ENCODE assay signal across 8 cellular contexts in the genomic region with DNA sequence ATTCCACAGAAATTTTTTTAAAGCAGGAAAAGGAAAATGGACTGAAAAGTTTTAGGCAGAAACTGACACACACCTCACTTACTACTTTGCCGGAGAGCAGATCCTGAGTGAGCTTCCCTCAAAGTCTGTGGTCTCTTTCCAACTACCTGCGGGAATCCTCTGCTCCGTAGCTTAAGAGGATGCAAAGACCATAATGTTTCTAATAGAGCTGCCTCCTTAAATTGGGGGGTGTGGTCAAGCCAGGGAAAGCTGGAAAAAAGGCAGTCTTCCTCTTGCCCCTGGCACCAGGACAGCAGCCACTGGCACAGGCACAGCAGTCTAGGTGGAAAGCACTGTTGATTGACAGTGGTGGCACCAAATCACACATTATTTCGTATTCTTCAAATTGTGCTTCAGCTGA. TPM values are rescaled to one million over a fixed set of nuclear protein-coding genes. Genes with fewer than 3 reads are reported as not detected.
DNase-seq lines count a peak whose midpoint lies in the region; ATAC-seq and TF ChIP-seq lines count a peak whose summit lies in the region.

A gene with protein sequence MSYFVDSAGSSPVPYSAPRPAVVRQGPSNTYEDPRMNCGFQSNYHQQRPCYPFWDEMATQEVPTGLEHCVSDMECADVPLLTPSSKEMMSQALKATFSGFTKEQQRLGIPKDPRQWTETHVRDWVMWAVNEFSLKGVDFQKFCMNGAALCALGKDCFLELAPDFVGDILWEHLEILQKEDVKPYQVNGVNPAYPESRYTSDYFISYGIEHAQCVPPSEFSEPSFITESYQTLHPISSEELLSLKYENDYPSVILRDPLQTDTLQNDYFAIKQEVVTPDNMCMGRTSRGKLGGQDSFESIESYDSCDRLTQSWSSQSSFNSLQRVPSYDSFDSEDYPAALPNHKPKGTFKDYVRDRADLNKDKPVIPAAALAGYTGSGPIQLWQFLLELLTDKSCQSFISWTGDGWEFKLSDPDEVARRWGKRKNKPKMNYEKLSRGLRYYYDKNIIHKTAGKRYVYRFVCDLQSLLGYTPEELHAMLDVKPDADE (minus strand): TSS at position 144 of the 400 bp plus-strand sequence. CDS start 14,428 bp downstream, outside the sequence.

- DNase-seq in M059J (ENCODE audit: low read depth): peak; percentile 57
- no peak for DNase-seq in activated naive CD8-positive, alpha-beta T cell treated with anti-CD3 and anti-CD28 coated beads, Interleukin-2, amount 10 ng/mL, durations not matched to agents 7 days and 5 days
- no peak for DNase-seq in smooth muscle cell (lab: John Stamatoyannopoulos, UW; ENCODE audit: unreplicated experiment)
- no peak for DNase-seq in cortex of kidney (lab: John Stamatoyannopoulos, UW)
- DNase-seq in AG08396 (ENCODE audit: low spot score): no peak

- H3K4me3 ChIP-seq in iPS-18c (ENCODE audit: insufficient read depth, low read depth, low read length) (peak within 1 kb of the TSS; percentile 32), smooth muscle cell (peak within 1 kb of the TSS; percentile 44)

- peaks cover 3% of the 10 kb centered on the region for H3K9me3 Mint-ChIP-seq in activated naive CD8-positive, alpha-beta T cell treated with anti-CD3 and anti-CD28 coated beads, Interleukin-2, amount 10 ng/mL, durations not matched to agents 7 days and 5 days

- H3K9me3 ChIP-seq in iPS-18c (ENCODE audit: control insufficient read depth, insufficient read depth, low read length) (no peaks in the 10 kb centered on the region), smooth muscle cell (replicated peaks; ENCODE audit: low read depth) (no peaks in the 10 kb centered on the region)

- no peak within 1 kb of the TSS for H3K4me3 Mint-ChIP-seq in activated naive CD8-positive, alpha-beta T cell treated with anti-CD3 and anti-CD28 coated beads, Interleukin-2, amount 10 ng/mL, durations not matched to agents 7 days and 5 days

- peaks cover 3% of the 10 kb centered on the region for H3F3A ChIP-seq in smooth muscle cell (ENCODE audit: low read depth)

- no peak for TF ChIP-seq CTCF in smooth muscle cell (IDR thresholded peaks at IDR 0.05; ENCODE audit: borderline replicate concordance, insufficient read depth, poor library complexity, severe bottlenecking)

- H3K27me3 Mint-ChIP-seq in activated naive CD8-positive, alpha-beta T cell treated with anti-CD3 and anti-CD28 coated beads, Interleukin-2, amount 10 ng/mL, durations not matched to agents 7 days and 5 days: peaks cover 15% of the 10 kb centered on the region

- POLR2A ChIA-PET in activated naive CD8-positive, alpha-beta T cell treated with anti-CD3 and anti-CD28 coated beads, Interleukin-2, amount 10 ng/mL, durations not matched to agents 7 days and 5 days (lab: Charles Lee): no interaction called here

- H4K20me1 ChIP-seq in smooth muscle cell (ENCODE audit: low read depth): no peaks in the 10 kb centered on the region

- ATAC-seq in activated naive CD8-positive, alpha-beta T cell treated with anti-CD3 and anti-CD28 coated beads, Interleukin-2, amount 10 ng/mL, durations not matched to agents 7 days and 5 days (ENCODE audit: low read depth): no peak
- no peak for ATAC-seq in GM18907 (IDR thresholded peaks at IDR 0.05; ENCODE audit: unreplicated experiment)
- ATAC-seq in HG03280 (IDR thresholded peaks at IDR 0.05; ENCODE audit: unreplicated experiment): no peak

- H3K4me1 ChIP-seq in smooth muscle cell (ENCODE audit: low read depth): peaks cover 17% of the 10 kb centered on the region

- no peaks in the 10 kb centered on the region for H3K79me2 ChIP-seq in smooth muscle cell (ENCODE audit: low read depth)

- WGBS in smooth muscle cell (ENCODE audit: low lambda C conversion rate): 13% methylated on average over 4 of the region's 4 CpGs

- peak within 1 kb of the TSS; percentile 85 for H3K4me2 ChIP-seq in smooth muscle cell

- H3K27me3 ChIP-seq in smooth muscle cell (ENCODE audit: low read depth): peaks cover 13% of the 10 kb centered on the region

- no peak within 1 kb of the TSS for H3K27ac ChIP-seq in smooth muscle cell (ENCODE audit: low read depth)

- no peaks in the 10 kb centered on the region for H3K36me3 ChIP-seq in smooth muscle cell (ENCODE audit: low read depth)

- H3K36me3 Mint-ChIP-seq in activated naive CD8-positive, alpha-beta T cell treated with anti-CD3 and anti-CD28 coated beads, Interleukin-2, amount 10 ng/mL, durations not matched to agents 7 days and 5 days: peaks cover 2% of the 10 kb centered on the region

- H2AFZ ChIP-seq in smooth muscle cell (ENCODE audit: low read depth): peak within 1 kb of the TSS; percentile 39

- H3K4me1 Mint-ChIP-seq in activated naive CD8-positive, alpha-beta T cell treated with anti-CD3 and anti-CD28 coated beads, Interleukin-2, amount 10 ng/mL, durations not matched to agents 7 days and 5 days: peaks cover 10% of the 10 kb centered on the region

- peak within 1 kb of the TSS; percentile 26 for H3K9ac ChIP-seq in smooth muscle cell (ENCODE audit: low read depth)

- no peak within 1 kb of the TSS for H3K27ac Mint-ChIP-seq in activated naive CD8-positive, alpha-beta T cell treated with anti-CD3 and anti-CD28 coated beads, Interleukin-2, amount 10 ng/mL, durations not matched to agents 7 days and 5 days

RNA-seq across cellular contexts. Expression of the gene that starts here (rescaled TPM):
- total RNA-seq in M059J (2014; rRNA removed; shearing (Covaris generic)): 57.7 and 67.7 TPM in 2 replicates
- total RNA-seq in activated naive CD8-positive, alpha-beta T cell treated with anti-CD3 and anti-CD28 coated beads, Interleukin-2, amount 10 ng/mL, durations not matched to agents 7 days and 5 days: 100 to 1,000 TPM; 568 to 580 TPM
- total RNA-seq in smooth muscle cell: 22.8 and 25.9 TPM in 2 replicates
- polyA plus RNA-seq in smooth muscle cell: 4.1 and 7.4 TPM in 2 replicates
